ENCODE assay signal across 1 cellular context in genomic region chr1:3610165-3610822, GRCh38.
TF ChIP-seq lines count a peak whose summit lies in the region.

No MANE protein-coding gene starts in this region.

TF ChIP-seq in IMR-90, 13 proteins besides CTCF, POLR2A, EP300 and RAD21 (continued from another document):
- TF ChIP-seq BHLHE40 (IDR thresholded peaks at IDR 0.05; ENCODE audit: low read depth, low read length) (no peak), NFE2L2 (IDR thresholded peaks at IDR 0.05; ENCODE audit: low read depth, low read length) (no peak), MXI1 (IDR thresholded peaks at IDR 0.05; ENCODE audit: borderline replicate concordance, low read depth, low read length) (no peak), RCOR1 (IDR thresholded peaks at IDR 0.05; ENCODE audit: insufficient replicate concordance, low read length) (no peak), FOS (IDR thresholded peaks at IDR 0.05; ENCODE audit: low read depth, low read length) (no peak), USF2 (IDR thresholded peaks at IDR 0.05; ENCODE audit: low read depth, low read length) (no peak)
